ENCODE assay signal across 17 cellular contexts in the genomic region with DNA sequence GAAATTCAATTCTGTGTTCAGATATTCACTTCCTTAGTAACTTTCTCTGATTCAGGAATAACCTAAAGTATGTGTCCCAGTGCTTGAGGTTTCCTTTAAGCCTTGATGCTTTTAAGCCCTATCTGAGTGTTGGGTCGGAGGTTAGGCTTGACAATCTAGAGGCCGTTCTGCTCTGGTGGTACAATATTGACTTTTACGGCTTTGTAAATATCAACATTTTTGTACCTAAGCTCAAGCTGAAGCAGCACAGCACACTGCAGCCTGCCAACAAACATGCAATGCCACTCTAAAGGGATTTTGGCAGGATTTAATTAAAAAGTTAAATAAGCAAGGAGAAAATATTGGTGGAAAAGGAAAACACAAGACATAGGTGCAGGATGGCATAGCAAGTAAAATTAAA.
"Had no signal": no experiment of that assay in that cellular context is flagged by ENCODE, and none has a peak within 500 bp of the region (broad histone marks: within the 10 kb centered on the region; RNA-seq: fewer than 3 reads in every experiment).

No MANE protein-coding gene starts in this region.

- H3K4me3 Mint-ChIP-seq: activated CD4-positive, alpha-beta memory T cell treated with anti-CD3 and anti-CD28 coated beads, Interleukin-2, amount 10 ng/mL, durations not matched to agents 7 days and 5 days; activated naive CD8-positive, alpha-beta T cell treated with anti-CD3 and anti-CD28 coated beads for 36 hours; dendritic cell treated with granulocyte-macrophage colony-stimulating factor and Interleukin-4, amounts not matched to agents 40 ng/mL and 50 ng/mL, for 4 days; endodermal cell; naive thymus-derived CD4-positive, alpha-beta T cell had no signal

- H3K4me1 Mint-ChIP-seq: activated CD4-positive, alpha-beta memory T cell treated with anti-CD3 and anti-CD28 coated beads, Interleukin-2, amount 10 ng/mL, durations not matched to agents 7 days and 5 days; activated naive CD8-positive, alpha-beta T cell treated with anti-CD3 and anti-CD28 coated beads for 36 hours; naive thymus-derived CD4-positive, alpha-beta T cell had no signal

- H3K27me3 ChIP-seq: sigmoid colon had no signal

- H3K36me3 ChIP-seq: sigmoid colon had no signal

- H3K4me1 ChIP-seq: psoas muscle had no signal

- H3K36me3 Mint-ChIP-seq: activated naive CD8-positive, alpha-beta T cell treated with anti-CD3 and anti-CD28 coated beads for 36 hours; naive thymus-derived CD4-positive, alpha-beta T cell had no signal

- DNase-seq: activated CD4-positive, alpha-beta memory T cell treated with anti-CD3 and anti-CD28 coated beads, Interleukin-2, amount 10 ng/mL, durations not matched to agents 7 days and 5 days; activated CD4-positive, alpha-beta T cell treated with anti-CD3 and anti-CD28 coated beads for 1 hour; activated gamma-delta T cell treated with Interleukin-2 at 50 U/mL for 16 hours; activated naive CD8-positive, alpha-beta T cell treated with anti-CD3 and anti-CD28 coated beads for 36 hours; activated T-cell treated with anti-CD3 and anti-CD28 coated beads, Interleukin-2, amount 50 U/mL, for 48 hours; anterior cingulate cortex; cerebellar nuclear complex; endodermal cell; erythroblast; naive thymus-derived CD4-positive, alpha-beta T cell; occipital lobe; psoas muscle; sigmoid colon; stimulated activated CD4-positive, alpha-beta T cell treated with anti-CD3 and anti-CD28 coated beads, Interleukin-12 subunit alpha, Interleukin-12 subunit beta, amount 100 ng/mL, for 4 hours; stimulated activated naive CD4-positive, alpha-beta T cell treated with Interleukin-2 at 50 U/mL for 16 hours; T-helper 2 cell had no signal

- H3K27ac ChIP-seq: psoas muscle, sigmoid colon had no signal

- H3K27me3 Mint-ChIP-seq: activated CD4-positive, alpha-beta memory T cell treated with anti-CD3 and anti-CD28 coated beads, Interleukin-2, amount 10 ng/mL, durations not matched to agents 7 days and 5 days; activated naive CD8-positive, alpha-beta T cell treated with anti-CD3 and anti-CD28 coated beads for 36 hours; dendritic cell treated with granulocyte-macrophage colony-stimulating factor and Interleukin-4, amounts not matched to agents 40 ng/mL and 50 ng/mL, for 4 days; naive thymus-derived CD4-positive, alpha-beta T cell had no signal

- H3K27ac Mint-ChIP-seq: activated CD4-positive, alpha-beta memory T cell treated with anti-CD3 and anti-CD28 coated beads, Interleukin-2, amount 10 ng/mL, durations not matched to agents 7 days and 5 days; activated naive CD8-positive, alpha-beta T cell treated with anti-CD3 and anti-CD28 coated beads for 36 hours; dendritic cell treated with granulocyte-macrophage colony-stimulating factor and Interleukin-4, amounts not matched to agents 40 ng/mL and 50 ng/mL, for 4 days; endodermal cell; naive thymus-derived CD4-positive, alpha-beta T cell had no signal

- H3K9me3 ChIP-seq: psoas muscle, sigmoid colon had no signal

- H3K9me3 Mint-ChIP-seq: activated naive CD8-positive, alpha-beta T cell treated with anti-CD3 and anti-CD28 coated beads for 36 hours; dendritic cell treated with granulocyte-macrophage colony-stimulating factor and Interleukin-4, amounts not matched to agents 40 ng/mL and 50 ng/mL, for 4 days; endodermal cell; naive thymus-derived CD4-positive, alpha-beta T cell had no signal

- ATAC-seq: naive thymus-derived CD4-positive, alpha-beta T cell; psoas muscle had no signal

- H3K4me3 ChIP-seq: psoas muscle, sigmoid colon had no signal
